In the genomic region with DNA sequence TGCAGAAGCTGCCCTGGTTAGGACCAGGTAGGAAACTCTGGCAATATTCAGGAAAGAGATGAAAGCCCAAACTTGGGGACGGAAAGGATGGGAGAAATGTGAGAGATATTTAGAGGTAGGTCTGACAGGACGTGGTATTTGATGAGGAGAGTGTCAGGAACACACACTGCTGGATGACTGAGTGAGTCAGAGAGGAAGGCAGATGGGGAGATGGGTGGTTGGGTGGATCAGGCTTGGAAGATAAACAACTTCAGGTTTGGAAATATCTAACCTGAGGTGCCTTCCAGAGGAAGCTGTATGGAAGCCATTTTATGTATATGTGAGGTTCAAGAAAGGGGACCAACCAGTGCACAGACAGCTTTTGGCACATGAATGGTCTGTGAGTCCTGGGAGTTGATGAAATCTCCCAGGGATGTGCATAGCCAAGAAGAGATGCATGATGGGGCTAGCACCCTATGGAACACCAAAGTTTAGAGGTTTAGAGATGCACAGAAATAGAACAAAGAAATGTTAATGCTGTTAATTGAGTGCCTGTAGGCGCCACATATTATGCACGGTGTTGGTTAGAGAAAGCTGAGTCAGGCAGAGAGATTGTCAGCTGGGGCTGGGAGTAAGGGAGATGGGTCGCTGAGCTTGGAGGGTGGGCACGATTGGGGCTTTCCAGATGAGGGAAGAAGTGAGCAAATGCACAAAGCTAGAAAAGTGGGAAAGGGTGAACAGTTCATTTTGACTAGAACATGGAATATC, we compare ENCODE assay signal across 1 cellular context.
TF ChIP-seq lines count a peak whose summit lies in the region.

No MANE protein-coding gene starts in this region.

TF ChIP-seq in IMR-90, 13 proteins besides CTCF, POLR2A, EP300 and RAD21:
- TF ChIP-seq SMC3 (IDR thresholded peaks at IDR 0.05; ENCODE audit: low read depth, low read length) = no peak
- no peak for TF ChIP-seq MAFK (IDR thresholded peaks at IDR 0.05; ENCODE audit: low read depth, low read length)
- TF ChIP-seq RCOR1 (IDR thresholded peaks at IDR 0.05; ENCODE audit: insufficient replicate concordance, low read length) = no peak
- TF ChIP-seq RFX5 (IDR thresholded peaks at IDR 0.05; ENCODE audit: low read depth, low read length) = no peak
